ENCODE assay signal across 27 cellular contexts in genomic region chr7:84722734-84723133, GRCh38.
"Had no signal": no experiment of that assay in that cellular context is flagged by ENCODE, and none has a peak within 500 bp of the region (broad histone marks: within the 10 kb centered on the region; RNA-seq: fewer than 3 reads in every experiment).

No MANE protein-coding gene starts in this region.

- H3K9ac ChIP-seq: KMS-11 had no signal

- H3K9me3 ChIP-seq: adrenal gland, Peyer's patch had no signal

- ATAC-seq: activated CD8-positive, alpha-beta T cell treated with anti-CD3 and anti-CD28 coated beads, Interleukin-2, amount 10 ng/mL, durations not matched to agents 7 days and 5 days; activated naive CD4-positive, alpha-beta T cell treated with anti-CD3 and anti-CD28 coated beads, Interleukin-2, amount 50 U/mL, for 72 hours; PC-3; SK-N-SH treated with all-trans-retinoic acid at 6 μM for 48 hours; T-cell; T-helper 17 cell had no signal

- H3K4me3 ChIP-seq: adrenal gland, Peyer's patch had no signal

- H3K27me3 ChIP-seq: adrenal gland, Peyer's patch had no signal

- H3K36me3 ChIP-seq: adrenal gland, Peyer's patch had no signal

- DNase-seq: activated CD4-positive, alpha-beta T cell treated with anti-CD3 and anti-CD28 coated beads, Interleukin-2, amount 10 ng/mL, durations not matched to agents 24 days and 14 days; activated CD4-positive, alpha-beta T cell treated with anti-CD3 and anti-CD28 coated beads, Interleukin-2, amount 50 U/mL, for 48 hours; activated CD8-positive, alpha-beta T cell treated with anti-CD3 and anti-CD28 coated beads, Interleukin-2, amount 10 ng/mL, durations not matched to agents 7 days and 5 days; activated gamma-delta T cell; activated naive CD4-positive, alpha-beta T cell treated with anti-CD3 and anti-CD28 coated beads for 36 hours; activated T-cell treated with anti-CD3 and anti-CD28 coated beads, Interleukin-2, amount 50 U/mL, for 24 hours; adrenal gland; central memory CD4-positive, alpha-beta T cell; MM.1S; MV-4-11; NCI-H1092 treated with DMSO at 0.1 percent for 48 hours; NCI-H1417 treated with DMSO at 0.1 percent for 48 hours; NCI-H1694; NCI-H1930; NCI-H2081 treated with DMSO at 0.1 percent for 48 hours; NCI-H226; NCI-H524 treated with DMSO at 0.1 percent for 48 hours; NK-92 treated with Interleukin-12 subunit alpha and Interleukin-12 subunit beta, amount 100 ng/mL, for 24 hours; PC-3; Peyer's patch; RPMI8226; SIG-M5; T-cell; T-helper 17 cell had no signal

- H3K27ac ChIP-seq: adrenal gland, KMS-11, Peyer's patch had no signal

- H3K4me1 ChIP-seq: adrenal gland, Peyer's patch had no signal
